8 cellular contexts compared by ENCODE assay signal in genomic region chr2:145752091-145752806, GRCh38.
DNase-seq lines count a peak whose midpoint lies in the region; ATAC-seq, FAIRE-seq and TF ChIP-seq lines count a peak whose summit lies in the region.

No MANE protein-coding gene starts in this region.

- peak overlapping the region; percentile 54 for H2AFZ ChIP-seq in astrocyte (ENCODE audit: low read depth, low read length)

- H3K27me3 ChIP-seq in astrocyte (ENCODE audit: insufficient read depth, low read length) = no peaks in the 10 kb centered on the region

- H3K4me3 Mint-ChIP-seq in astrocyte (ENCODE audit: unreplicated experiment) = no peak overlapping the region

- H3K79me2 ChIP-seq in astrocyte (ENCODE audit: insufficient read depth, low read length) = no peaks in the 10 kb centered on the region

- no peaks in the 10 kb centered on the region for H3K9me3 ChIP-seq in astrocyte (ENCODE audit: insufficient read depth, low read depth, low read length)

- no peak overlapping the region for H3K4me3 ChIP-seq in astrocyte (ENCODE audit: insufficient read depth, low read depth, low read length)
- no peak overlapping the region for H3K4me3 ChIP-seq in skin epidermis

- no peaks in the 10 kb centered on the region for H3K36me3 ChIP-seq in astrocyte (ENCODE audit: insufficient read depth, low read length)

- DNase-seq in AG09319 (ENCODE audit: extremely low read depth, low read depth) (peak; percentile 68), NCI-H2171 treated with DMSO at 0.1 percent for 48 hours (lab: John Stamatoyannopoulos, UW) (peak; percentile 79), astrocyte (ENCODE audit: low read depth) (peak; percentile 82), iPS DF 19.7 (ENCODE audit: low read depth, low spot score) (peak; percentile 20), NK-92 (lab: John Stamatoyannopoulos, UW; ENCODE audit: unreplicated experiment) (no peak)

- no peaks in the 10 kb centered on the region for H3K27me3 Mint-ChIP-seq in astrocyte (ENCODE audit: low read depth, unreplicated experiment)

- H3K27ac ChIP-seq in astrocyte (ENCODE audit: low read depth, low read length) (peak overlapping the region; percentile 55), skin epidermis (peak overlapping the region in 17 of 21 experiments; percentile 33 to 78 (median 61))

- peaks cover 29% of the 10 kb centered on the region for H3K4me1 Mint-ChIP-seq in astrocyte (ENCODE audit: low read depth, unreplicated experiment)

- peak overlapping the region; percentile 15 for H3K9ac ChIP-seq in astrocyte (ENCODE audit: low read length)

- ATAC-seq in GM18909 (IDR thresholded peaks at IDR 0.05; ENCODE audit: poor library complexity, unreplicated experiment) = peak; percentile 37
- ATAC-seq in HG03103 (IDR thresholded peaks at IDR 0.05; ENCODE audit: low read depth, unreplicated experiment) = peak; percentile 29

- H3K27ac Mint-ChIP-seq in astrocyte (ENCODE audit: unreplicated experiment) = peak overlapping the region; percentile 70

- H3K9me3 Mint-ChIP-seq in astrocyte (ENCODE audit: unreplicated experiment) = no peaks in the 10 kb centered on the region

- FAIRE-seq in astrocyte (lab: Jason Lieb, UNC) = peak; percentile 87

- peaks cover 18% of the 10 kb centered on the region for H3K4me1 ChIP-seq in astrocyte (ENCODE audit: insufficient read depth, low read length)

- H3K4me2 ChIP-seq in astrocyte (ENCODE audit: low read length) = peak overlapping the region; percentile 64

- H4K20me1 ChIP-seq in astrocyte (ENCODE audit: insufficient read depth, low read length) = no peaks in the 10 kb centered on the region

- TF ChIP-seq CTCF in AG09319 (IDR thresholded peaks at IDR 0.05; ENCODE audit: low read depth, low read length) (peak; percentile 72), astrocyte (IDR thresholded peaks at IDR 0.05; ENCODE audit: insufficient read depth, low read depth, low read length) (peak; percentile 82)

- no peaks in the 10 kb centered on the region for H3K36me3 Mint-ChIP-seq in astrocyte (ENCODE audit: low read depth, unreplicated experiment)
